Comparison of ENCODE assay signal across 8 cellular contexts in genomic region chr6:114403858-114404257, GRCh38.
"Had no signal": no experiment of that assay in that cellular context is flagged by ENCODE, and none has a peak within 500 bp of the region (broad histone marks: within the 10 kb centered on the region; RNA-seq: fewer than 3 reads in every experiment).

No MANE protein-coding gene starts in this region.

- H3K9me3 Mint-ChIP-seq: H9 had no signal

- H3K4me3 Mint-ChIP-seq: H9 had no signal

- ATAC-seq: K562 had no signal

- H3K27ac ChIP-seq: HL-60 had no signal

- FAIRE-seq: H54, K562 had no signal

- DNase-seq: GOT3, H9, HCEC 1CT, IMR-90, KG1 had no signal

- H3K4me3 ChIP-seq: K562 had no signal
